In the genomic region with DNA sequence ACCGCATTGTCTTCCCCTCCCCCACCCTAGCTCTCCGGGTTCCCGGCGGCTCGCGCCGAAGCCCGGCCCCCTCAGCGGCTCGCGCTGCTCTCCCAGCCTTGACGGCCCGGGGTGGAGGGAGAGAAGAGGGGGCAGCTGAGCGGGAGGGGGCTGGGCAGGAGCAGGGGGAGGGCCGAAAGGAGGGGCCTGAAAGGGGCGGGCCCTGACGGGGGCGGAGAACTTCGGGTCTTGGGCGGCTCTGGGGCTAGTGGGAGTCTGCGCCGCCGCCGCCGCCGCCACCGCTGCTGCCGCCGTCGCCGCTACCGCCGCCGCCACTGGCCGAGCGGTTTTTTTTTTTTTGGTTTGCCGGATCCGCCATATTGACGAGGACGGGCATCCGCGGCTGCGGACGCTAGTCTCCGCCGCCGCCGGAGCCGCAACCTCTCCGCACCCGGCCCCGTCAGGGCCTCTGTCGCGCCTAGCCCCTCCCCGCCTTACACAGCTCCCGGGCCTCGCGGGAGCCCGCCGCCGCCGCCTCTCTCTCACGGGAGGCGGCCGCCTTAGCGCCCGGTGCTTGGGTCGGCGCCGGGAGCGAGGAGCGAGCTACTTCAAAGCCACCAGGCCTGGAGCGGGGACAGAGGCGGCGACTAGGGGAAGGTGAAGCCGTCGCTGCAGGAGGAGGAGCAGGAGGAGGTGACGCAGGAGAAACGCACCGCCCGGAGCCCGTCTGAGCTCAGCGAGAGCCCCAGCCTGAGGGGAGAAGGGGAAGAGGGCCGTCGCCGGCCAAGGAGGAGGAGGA, we compare ENCODE assay signal across 8 cellular contexts. TPM values are rescaled to one million over a fixed set of nuclear protein-coding genes. Genes with fewer than 3 reads are reported as not detected.
A peak's percentile ranks its signal among the peaks of the same experiment; 100 is the strongest.
DNase-seq lines count a peak whose midpoint lies in the region; ATAC-seq, FAIRE-seq and TF ChIP-seq lines count a peak whose summit lies in the region.

A gene with protein sequence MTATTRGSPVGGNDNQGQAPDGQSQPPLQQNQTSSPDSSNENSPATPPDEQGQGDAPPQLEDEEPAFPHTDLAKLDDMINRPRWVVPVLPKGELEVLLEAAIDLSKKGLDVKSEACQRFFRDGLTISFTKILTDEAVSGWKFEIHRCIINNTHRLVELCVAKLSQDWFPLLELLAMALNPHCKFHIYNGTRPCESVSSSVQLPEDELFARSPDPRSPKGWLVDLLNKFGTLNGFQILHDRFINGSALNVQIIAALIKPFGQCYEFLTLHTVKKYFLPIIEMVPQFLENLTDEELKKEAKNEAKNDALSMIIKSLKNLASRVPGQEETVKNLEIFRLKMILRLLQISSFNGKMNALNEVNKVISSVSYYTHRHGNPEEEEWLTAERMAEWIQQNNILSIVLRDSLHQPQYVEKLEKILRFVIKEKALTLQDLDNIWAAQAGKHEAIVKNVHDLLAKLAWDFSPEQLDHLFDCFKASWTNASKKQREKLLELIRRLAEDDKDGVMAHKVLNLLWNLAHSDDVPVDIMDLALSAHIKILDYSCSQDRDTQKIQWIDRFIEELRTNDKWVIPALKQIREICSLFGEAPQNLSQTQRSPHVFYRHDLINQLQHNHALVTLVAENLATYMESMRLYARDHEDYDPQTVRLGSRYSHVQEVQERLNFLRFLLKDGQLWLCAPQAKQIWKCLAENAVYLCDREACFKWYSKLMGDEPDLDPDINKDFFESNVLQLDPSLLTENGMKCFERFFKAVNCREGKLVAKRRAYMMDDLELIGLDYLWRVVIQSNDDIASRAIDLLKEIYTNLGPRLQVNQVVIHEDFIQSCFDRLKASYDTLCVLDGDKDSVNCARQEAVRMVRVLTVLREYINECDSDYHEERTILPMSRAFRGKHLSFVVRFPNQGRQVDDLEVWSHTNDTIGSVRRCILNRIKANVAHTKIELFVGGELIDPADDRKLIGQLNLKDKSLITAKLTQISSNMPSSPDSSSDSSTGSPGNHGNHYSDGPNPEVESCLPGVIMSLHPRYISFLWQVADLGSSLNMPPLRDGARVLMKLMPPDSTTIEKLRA (N-terminal part only) (plus strand): TSS at position 341 of the 778 bp plus-strand sequence. CDS start 38,184 bp downstream, outside the sequence.

- H3K4me3 ChIP-seq in left ventricle myocardium inferior = peak within 1 kb of the TSS; percentile 87
- peak within 1 kb of the TSS; percentile 96 for H3K4me3 ChIP-seq in psoas muscle
- H3K4me3 ChIP-seq in urinary bladder (ENCODE audit: low read depth, low read length) = peak within 1 kb of the TSS; percentile 81

- no peaks in the 10 kb centered on the region for H3K9me3 Mint-ChIP-seq in T-helper 1 cell treated with Interleukin-12 subunit alpha and Interleukin-12 subunit beta and Interleukin-4 antibody, amounts not matched to agents 30 μg/mL and 1 μg/mL, for 36 hours

- TF ChIP-seq POLR2A in GM12891 (IDR thresholded peaks at IDR 0.05; ENCODE audit: low read depth, low read length) = no peak; the same call in 1 of the 2 replicates

- no peaks in the 10 kb centered on the region for H3K27me3 Mint-ChIP-seq in T-helper 1 cell treated with Interleukin-12 subunit alpha and Interleukin-12 subunit beta and Interleukin-4 antibody, amounts not matched to agents 30 μg/mL and 1 μg/mL, for 36 hours (ENCODE audit: low read depth)

- DNase-seq in GM12891 (ENCODE audit: insufficient read length, low spot score) = peak; percentile 38
- DNase-seq in NCI-H128 (lab: John Stamatoyannopoulos, UW; ENCODE audit: unreplicated experiment) = peak; percentile 70
- peak; percentile 73 for DNase-seq in amniotic stem cell (lab: John Stamatoyannopoulos, UW)
- peak; percentile 88 for DNase-seq in left ventricle myocardium inferior
- peak; percentile 92 to 97 for DNase-seq in psoas muscle

- H3K4me3 Mint-ChIP-seq in T-helper 1 cell treated with Interleukin-12 subunit alpha and Interleukin-12 subunit beta and Interleukin-4 antibody, amounts not matched to agents 30 μg/mL and 1 μg/mL, for 36 hours = peak within 1 kb of the TSS; percentile 91

- FAIRE-seq in GM12891 (lab: Jason Lieb, UNC) = peak; percentile 54

- no peaks in the 10 kb centered on the region for H3K9me3 ChIP-seq in left ventricle myocardium inferior (replicated peaks)
- H3K9me3 ChIP-seq in psoas muscle = no peaks in the 10 kb centered on the region

- peaks cover 6% of the 10 kb centered on the region for H3K36me3 Mint-ChIP-seq in T-helper 1 cell treated with Interleukin-12 subunit alpha and Interleukin-12 subunit beta and Interleukin-4 antibody, amounts not matched to agents 30 μg/mL and 1 μg/mL, for 36 hours (ENCODE audit: low read depth)

- peak within 1 kb of the TSS; percentile 99 for H3K27ac ChIP-seq in left ventricle myocardium inferior (replicated peaks)
- peak within 1 kb of the TSS; percentile 100 for H3K27ac ChIP-seq in psoas muscle
- peak within 1 kb of the TSS; percentile 99 for H3K27ac ChIP-seq in urinary bladder (ENCODE audit: low read depth)

- H3K36me3 ChIP-seq in left ventricle myocardium inferior (no peaks in the 10 kb centered on the region), psoas muscle (ENCODE audit: insufficient read depth in 1 of 2, low read depth in 1 of 2) (no peaks in the 10 kb centered on the region), urinary bladder (ENCODE audit: insufficient read depth) (no peaks in the 10 kb centered on the region)

- intact Hi-C loops in left ventricle myocardium inferior (cut with micrococcal nuclease) (no loop called here), psoas muscle (cut with DNase I) (loop anchor here in 1 of 2 donors (10.0 kb wide), 1 partner anchor 140 kb away; no protein-coding TSS in a partner anchor)

- H3K27ac Mint-ChIP-seq in T-helper 1 cell treated with Interleukin-12 subunit alpha and Interleukin-12 subunit beta and Interleukin-4 antibody, amounts not matched to agents 30 μg/mL and 1 μg/mL, for 36 hours = peak within 1 kb of the TSS; percentile 100

- H3K4me1 ChIP-seq in left ventricle myocardium inferior = peaks cover 42% of the 10 kb centered on the region
- peaks cover 23% of the 10 kb centered on the region for H3K4me1 ChIP-seq in psoas muscle
- H3K4me1 ChIP-seq in urinary bladder (ENCODE audit: insufficient read depth) = no peaks in the 10 kb centered on the region

- TF ChIP-seq CTCF in left ventricle myocardium inferior (IDR thresholded peaks at IDR 0.05; ENCODE audit: borderline replicate concordance) = no peak
- no peak for TF ChIP-seq CTCF in psoas muscle (IDR thresholded peaks at IDR 0.05)

- WGBS in psoas muscle, 3 donors = 0% methylated on average over 19 to 64 of the region's 86 CpGs
- WGBS in urinary bladder = under 1% methylated on average over 71 of the region's 86 CpGs

- H3K4me1 Mint-ChIP-seq in T-helper 1 cell treated with Interleukin-12 subunit alpha and Interleukin-12 subunit beta and Interleukin-4 antibody, amounts not matched to agents 30 μg/mL and 1 μg/mL, for 36 hours (ENCODE audit: low read depth) = peaks cover 19% of the 10 kb centered on the region

- ATAC-seq in HG02678 (IDR thresholded peaks at IDR 0.05; ENCODE audit: unreplicated experiment) (peak; percentile 62), psoas muscle (peak; percentile 83 to 86 (median 85))

- H3K27me3 ChIP-seq in left ventricle myocardium inferior (ENCODE audit: low read depth) (no peaks in the 10 kb centered on the region), psoas muscle (ENCODE audit: insufficient read depth in 3 of 3, low read length in 2 of 3) (no peaks in the 10 kb centered on the region)

TF ChIP-seq in GM12891, 5 proteins besides CTCF, POLR2A, EP300 and RAD21:
- TF ChIP-seq POLR2AphosphoS5 (IDR thresholded peaks at IDR 0.05; ENCODE audit: low read depth, low read length) (peak; percentile 12; the same call in 1 of the 2 replicates), PAX5 (IDR thresholded peaks at IDR 0.05; ENCODE audit: insufficient read depth, low read length, severe bottlenecking) (no peak)

RNA-seq across cellular contexts. Expression of the gene that starts here (rescaled TPM):
- 12.6 TPM for polyA plus RNA-seq in GM12891 (2012; ENCODE audit: low read depth, missing spikeins)
- total RNA-seq in left ventricle myocardium inferior = 50.9 TPM
- 100 to 1,000 TPM in 3 of 4 donors, 10 to 100 TPM in 1; 87.4 to 138 (median 127) TPM for total RNA-seq in psoas muscle
- polyA plus RNA-seq in psoas muscle = 10 to 100 TPM; 19.4 to 44.9 (median 24.6) TPM
- 229 TPM for total RNA-seq in urinary bladder
- 27.4 TPM for polyA plus RNA-seq in urinary bladder

Comparison
In these comparisons a context has a peak if more than half of its experiments do, and no peak if none do; other contexts are left out.
1. Peak in every context shown above with its lines: DNase-seq, ATAC-seq, H3K4me3 ChIP-seq and H3K27ac ChIP-seq.
2. DNase-seq: peak in every context shown above with its lines; median percentile 94 in psoas muscle; 88 in left ventricle myocardium inferior; 73 in amniotic stem cell; 70 in NCI-H128; 38 in GM12891.